ENCODE assay signal across 21 cellular contexts in genomic region chr17:78005452-78006171, GRCh38. TPM values are rescaled to one million over a fixed set of nuclear protein-coding genes. Genes with fewer than 3 reads are reported as not detected.
DNase-seq lines count a peak whose midpoint lies in the region; ATAC-seq and TF ChIP-seq lines count a peak whose summit lies in the region.
"Had no signal": no experiment of that assay in that cellular context is flagged by ENCODE, and none has a peak within 500 bp of the region (broad histone marks: within the 10 kb centered on the region; RNA-seq: fewer than 3 reads in every experiment).

No MANE protein-coding gene starts in this region.

- no peak overlapping the region for H3K4me3 Mint-ChIP-seq in activated naive CD4-positive, alpha-beta T cell treated with anti-CD3 and anti-CD28 coated beads, Interleukin-2, amount 50 U/mL, for 24 hours
- H3K4me3 Mint-ChIP-seq in activated naive CD4-positive, alpha-beta T cell treated with anti-CD3 and anti-CD28 coated beads, Interleukin-2, amount 10 ng/mL, durations not matched to agents 7 days and 5 days: no peak overlapping the region
- H3K4me3 Mint-ChIP-seq in CD8-positive, alpha-beta T cell: no peak overlapping the region
- no peak overlapping the region for H3K4me3 Mint-ChIP-seq in activated naive CD8-positive, alpha-beta T cell treated with anti-CD3 and anti-CD28 coated beads, Interleukin-2, amount 50 U/mL, for 24 hours
- no peak overlapping the region for H3K4me3 Mint-ChIP-seq in stimulated activated effector memory CD8-positive, alpha-beta T cell treated with anti-CD3 and anti-CD28 coated beads, Interleukin-12 subunit alpha, Interleukin-12 subunit beta, amount 100 ng/mL, for 72 hours
- no peak overlapping the region for H3K4me3 Mint-ChIP-seq in stimulated activated memory B cell treated with anti-CD40 and anti-IgM and Interleukin-4, amounts not matched to agents 10 μg/mL and 1 μg/mL and 100 μg/mL, for 72 hours
- H3K4me3 Mint-ChIP-seq: H9, HFFc6 had no signal

- H3K27me3 ChIP-seq in CD8-positive, alpha-beta T cell (ENCODE audit: insufficient read depth, low read length): no peaks in the 10 kb centered on the region
- H3K27me3 ChIP-seq in adrenal gland: no peaks in the 10 kb centered on the region

- H3K36me3 ChIP-seq in CD8-positive, alpha-beta T cell (ENCODE audit: insufficient read depth, low read length): peaks cover 3% of the 10 kb centered on the region
- H3K36me3 ChIP-seq in adrenal gland (replicated peaks in 1 of 2): peaks cover 0 to 8% of the 10 kb centered on the region in 2 donors

- CTCF ChIA-PET in activated naive CD4-positive, alpha-beta T cell treated with anti-CD3 and anti-CD28 coated beads, Interleukin-2, amount 10 ng/mL, durations not matched to agents 7 days and 5 days (lab: Charles Lee): interaction anchor here (1.0 to 2.1 kb wide), 2 partner anchors 8 to 466 kb away, joined by 3 to 13 read pairs; no protein-coding TSS in a partner anchor
- CTCF ChIA-PET in CD8-positive, alpha-beta T cell (lab: Charles Lee): interaction anchor here (5.7 kb wide), 1 partner anchor 8 kb away, joined by 41 read pairs; no protein-coding TSS in a partner anchor

- no peak overlapping the region for H3K27ac ChIP-seq in CD8-positive, alpha-beta T cell (ENCODE audit: low read depth, low read length)
- no peak overlapping the region for H3K27ac ChIP-seq in adrenal gland
- H3K27ac ChIP-seq: RWPE1 had no signal

- H3K4me3 ChIP-seq in CD8-positive, alpha-beta T cell (ENCODE audit: low read depth, low read length): no peak overlapping the region
- no peak overlapping the region for H3K4me3 ChIP-seq in adrenal gland

- H3K9me3 Mint-ChIP-seq in activated naive CD4-positive, alpha-beta T cell treated with anti-CD3 and anti-CD28 coated beads, Interleukin-2, amount 50 U/mL, for 24 hours: no peaks in the 10 kb centered on the region
- no peaks in the 10 kb centered on the region for H3K9me3 Mint-ChIP-seq in activated naive CD4-positive, alpha-beta T cell treated with anti-CD3 and anti-CD28 coated beads, Interleukin-2, amount 10 ng/mL, durations not matched to agents 7 days and 5 days
- no peaks in the 10 kb centered on the region for H3K9me3 Mint-ChIP-seq in CD8-positive, alpha-beta T cell
- H3K9me3 Mint-ChIP-seq in activated naive CD8-positive, alpha-beta T cell treated with anti-CD3 and anti-CD28 coated beads, Interleukin-2, amount 50 U/mL, for 24 hours: no peaks in the 10 kb centered on the region
- no peaks in the 10 kb centered on the region for H3K9me3 Mint-ChIP-seq in stimulated activated effector memory CD8-positive, alpha-beta T cell treated with anti-CD3 and anti-CD28 coated beads, Interleukin-12 subunit alpha, Interleukin-12 subunit beta, amount 100 ng/mL, for 72 hours
- no peaks in the 10 kb centered on the region for H3K9me3 Mint-ChIP-seq in stimulated activated memory B cell treated with anti-CD40 and anti-IgM and Interleukin-4, amounts not matched to agents 10 μg/mL and 1 μg/mL and 100 μg/mL, for 72 hours
- H3K9me3 Mint-ChIP-seq: H9, HFFc6 had no signal

- H3K27me3 Mint-ChIP-seq in activated naive CD4-positive, alpha-beta T cell treated with anti-CD3 and anti-CD28 coated beads, Interleukin-2, amount 50 U/mL, for 24 hours: no peaks in the 10 kb centered on the region
- no peaks in the 10 kb centered on the region for H3K27me3 Mint-ChIP-seq in activated naive CD4-positive, alpha-beta T cell treated with anti-CD3 and anti-CD28 coated beads, Interleukin-2, amount 10 ng/mL, durations not matched to agents 7 days and 5 days
- no peaks in the 10 kb centered on the region for H3K27me3 Mint-ChIP-seq in CD8-positive, alpha-beta T cell (ENCODE audit: low read depth)
- H3K27me3 Mint-ChIP-seq in activated naive CD8-positive, alpha-beta T cell treated with anti-CD3 and anti-CD28 coated beads, Interleukin-2, amount 50 U/mL, for 24 hours: no peaks in the 10 kb centered on the region
- no peaks in the 10 kb centered on the region for H3K27me3 Mint-ChIP-seq in stimulated activated memory B cell treated with anti-CD40 and anti-IgM and Interleukin-4, amounts not matched to agents 10 μg/mL and 1 μg/mL and 100 μg/mL, for 72 hours

- no peaks in the 10 kb centered on the region for H3K9me3 ChIP-seq in CD8-positive, alpha-beta T cell (ENCODE audit: low read length)
- no peaks in the 10 kb centered on the region for H3K9me3 ChIP-seq in adrenal gland (replicated peaks in 1 of 3)

- peaks cover 1% of the 10 kb centered on the region for H3K36me3 Mint-ChIP-seq in activated naive CD4-positive, alpha-beta T cell treated with anti-CD3 and anti-CD28 coated beads, Interleukin-2, amount 50 U/mL, for 24 hours
- peaks cover 22% of the 10 kb centered on the region for H3K36me3 Mint-ChIP-seq in activated naive CD4-positive, alpha-beta T cell treated with anti-CD3 and anti-CD28 coated beads, Interleukin-2, amount 10 ng/mL, durations not matched to agents 7 days and 5 days
- peaks cover 58% of the 10 kb centered on the region for H3K36me3 Mint-ChIP-seq in CD8-positive, alpha-beta T cell
- H3K36me3 Mint-ChIP-seq in activated naive CD8-positive, alpha-beta T cell treated with anti-CD3 and anti-CD28 coated beads, Interleukin-2, amount 50 U/mL, for 24 hours (ENCODE audit: low read depth): peaks cover 20% of the 10 kb centered on the region
- peaks cover 30% of the 10 kb centered on the region for H3K36me3 Mint-ChIP-seq in stimulated activated effector memory CD8-positive, alpha-beta T cell treated with anti-CD3 and anti-CD28 coated beads, Interleukin-12 subunit alpha, Interleukin-12 subunit beta, amount 100 ng/mL, for 72 hours
- peaks cover 26% of the 10 kb centered on the region for H3K36me3 Mint-ChIP-seq in stimulated activated memory B cell treated with anti-CD40 and anti-IgM and Interleukin-4, amounts not matched to agents 10 μg/mL and 1 μg/mL and 100 μg/mL, for 72 hours

- POLR2A ChIA-PET in CD8-positive, alpha-beta T cell (lab: Charles Lee): no interaction called here

- TF ChIP-seq CTCF in CD8-positive, alpha-beta T cell (IDR thresholded peaks at IDR 0.05): no peak
- no peak for TF ChIP-seq CTCF in adrenal gland (IDR thresholded peaks at IDR 0.05)

- H3K27ac Mint-ChIP-seq in activated naive CD4-positive, alpha-beta T cell treated with anti-CD3 and anti-CD28 coated beads, Interleukin-2, amount 50 U/mL, for 24 hours: peak overlapping the region; percentile 27
- no peak overlapping the region for H3K27ac Mint-ChIP-seq in activated naive CD4-positive, alpha-beta T cell treated with anti-CD3 and anti-CD28 coated beads, Interleukin-2, amount 10 ng/mL, durations not matched to agents 7 days and 5 days
- H3K27ac Mint-ChIP-seq in CD8-positive, alpha-beta T cell: peak overlapping the region; percentile 66
- no peak overlapping the region for H3K27ac Mint-ChIP-seq in activated naive CD8-positive, alpha-beta T cell treated with anti-CD3 and anti-CD28 coated beads, Interleukin-2, amount 50 U/mL, for 24 hours
- H3K27ac Mint-ChIP-seq in stimulated activated effector memory CD8-positive, alpha-beta T cell treated with anti-CD3 and anti-CD28 coated beads, Interleukin-12 subunit alpha, Interleukin-12 subunit beta, amount 100 ng/mL, for 72 hours: no peak overlapping the region
- no peak overlapping the region for H3K27ac Mint-ChIP-seq in stimulated activated memory B cell treated with anti-CD40 and anti-IgM and Interleukin-4, amounts not matched to agents 10 μg/mL and 1 μg/mL and 100 μg/mL, for 72 hours
- H3K27ac Mint-ChIP-seq: H9, HFFc6 had no signal

- peaks cover 75% of the 10 kb centered on the region for H3K4me1 Mint-ChIP-seq in activated naive CD4-positive, alpha-beta T cell treated with anti-CD3 and anti-CD28 coated beads, Interleukin-2, amount 50 U/mL, for 24 hours
- H3K4me1 Mint-ChIP-seq in activated naive CD4-positive, alpha-beta T cell treated with anti-CD3 and anti-CD28 coated beads, Interleukin-2, amount 10 ng/mL, durations not matched to agents 7 days and 5 days: peaks cover 5% of the 10 kb centered on the region
- H3K4me1 Mint-ChIP-seq in CD8-positive, alpha-beta T cell (ENCODE audit: low read depth): peaks cover 34% of the 10 kb centered on the region
- H3K4me1 Mint-ChIP-seq in activated naive CD8-positive, alpha-beta T cell treated with anti-CD3 and anti-CD28 coated beads, Interleukin-2, amount 50 U/mL, for 24 hours: peaks cover 39% of the 10 kb centered on the region
- peaks cover 23% of the 10 kb centered on the region for H3K4me1 Mint-ChIP-seq in stimulated activated effector memory CD8-positive, alpha-beta T cell treated with anti-CD3 and anti-CD28 coated beads, Interleukin-12 subunit alpha, Interleukin-12 subunit beta, amount 100 ng/mL, for 72 hours
- peaks cover 23% of the 10 kb centered on the region for H3K4me1 Mint-ChIP-seq in stimulated activated memory B cell treated with anti-CD40 and anti-IgM and Interleukin-4, amounts not matched to agents 10 μg/mL and 1 μg/mL and 100 μg/mL, for 72 hours

- 87 to 95% (median 90%) methylated on average over 3 of the region's 3 CpGs for WGBS in adrenal gland, 4 donors

- no peak for ATAC-seq in CD8-positive, alpha-beta T cell
- peak; percentile 57 for ATAC-seq in activated naive CD8-positive, alpha-beta T cell treated with anti-CD3 and anti-CD28 coated beads, Interleukin-2, amount 50 U/mL, for 24 hours
- ATAC-seq in stimulated activated effector memory CD8-positive, alpha-beta T cell treated with anti-CD3 and anti-CD28 coated beads, Interleukin-12 subunit alpha, Interleukin-12 subunit beta, amount 100 ng/mL, for 72 hours: peak; percentile 55
- ATAC-seq in stimulated activated memory B cell treated with anti-CD40 and anti-IgM and Interleukin-4, amounts not matched to agents 10 μg/mL and 1 μg/mL and 100 μg/mL, for 72 hours: no peak

- no peak for TF ChIP-seq POLR2A in adrenal gland (IDR thresholded peaks at IDR 0.05)

- H3K4me1 ChIP-seq in CD8-positive, alpha-beta T cell (ENCODE audit: insufficient read depth, low read length): peaks cover 24% of the 10 kb centered on the region
- H3K4me1 ChIP-seq in adrenal gland (replicated peaks in 1 of 2): peaks cover 0 to 3% of the 10 kb centered on the region in 2 donors

- intact Hi-C loops in CD8-positive, alpha-beta T cell (cut with DNase I, micrococcal nuclease): no loop called here
- intact Hi-C loops in adrenal gland (cut with DNase I): no loop called here

- no peak for DNase-seq in activated naive CD4-positive, alpha-beta T cell treated with anti-CD3 and anti-CD28 coated beads, Interleukin-2, amount 10 ng/mL, durations not matched to agents 7 days and 5 days
- no peak for DNase-seq in CD8-positive, alpha-beta T cell
- DNase-seq in activated naive CD8-positive, alpha-beta T cell treated with anti-CD3 and anti-CD28 coated beads, Interleukin-2, amount 50 U/mL, for 24 hours: no peak
- DNase-seq in stimulated activated effector memory CD8-positive, alpha-beta T cell treated with anti-CD3 and anti-CD28 coated beads, Interleukin-12 subunit alpha, Interleukin-12 subunit beta, amount 100 ng/mL, for 72 hours (ENCODE audit: low spot score in 2 of 2): no peak
- no peak for DNase-seq in adrenal gland
- no peak for DNase-seq in central memory CD4-positive, alpha-beta T cell
- DNase-seq: DMS79; H9; HFFc6; Kasumi-1; NCI-H1694; NCI-H2081; NCI-H2171; NCI-H345; NCI-H524; NCI-H774; NK-92 treated with Interleukin-12 subunit alpha and Interleukin-12 subunit beta, amount 100 ng/mL, for 24 hours; SIG-M5 had no signal

RNA-seq across cellular contexts. Expression of gene TNRC6C, which starts 47.1 kb away (rescaled TPM):
- total RNA-seq in CD8-positive, alpha-beta T cell: 10 to 100 TPM; 49.3 to 53.8 TPM
- 10 to 100 TPM in 6 of 8 donors, 1 to 10 TPM in 2; 5.1 to 18.7 (median 11.9) TPM for total RNA-seq in adrenal gland
- polyA plus RNA-seq in adrenal gland: 10 to 100 TPM in 1 of 3 donors, 1 to 10 TPM in 2; 3.8 to 10.9 (median 5.2) TPM

Comparison
In these comparisons a context has a peak if more than half of its experiments do, and no peak if none do; other contexts are left out.
1. H3K27ac Mint-ChIP-seq: peak in activated naive CD4-positive, alpha-beta T cell treated with anti-CD3 and anti-CD28 coated beads, Interleukin-2, amount 50 U/mL, for 24 hours (single experiment) and CD8-positive, alpha-beta T cell (single experiment); none in activated naive CD4-positive, alpha-beta T cell treated with anti-CD3 and anti-CD28 coated beads, Interleukin-2, amount 10 ng/mL, durations not matched to agents 7 days and 5 days (single experiment), activated naive CD8-positive, alpha-beta T cell treated with anti-CD3 and anti-CD28 coated beads, Interleukin-2, amount 50 U/mL, for 24 hours (single experiment), stimulated activated effector memory CD8-positive, alpha-beta T cell treated with anti-CD3 and anti-CD28 coated beads, Interleukin-12 subunit alpha, Interleukin-12 subunit beta, amount 100 ng/mL, for 72 hours (single experiment) and stimulated activated memory B cell treated with anti-CD40 and anti-IgM and Interleukin-4, amounts not matched to agents 10 μg/mL and 1 μg/mL and 100 μg/mL, for 72 hours (single experiment).
2. ATAC-seq: peak in activated naive CD8-positive, alpha-beta T cell treated with anti-CD3 and anti-CD28 coated beads, Interleukin-2, amount 50 U/mL, for 24 hours (single experiment) and stimulated activated effector memory CD8-positive, alpha-beta T cell treated with anti-CD3 and anti-CD28 coated beads, Interleukin-12 subunit alpha, Interleukin-12 subunit beta, amount 100 ng/mL, for 72 hours (single experiment); none in CD8-positive, alpha-beta T cell (single experiment) and stimulated activated memory B cell treated with anti-CD40 and anti-IgM and Interleukin-4, amounts not matched to agents 10 μg/mL and 1 μg/mL and 100 μg/mL, for 72 hours (single experiment).